Comparison of ENCODE assay signal across 1 cellular context in the genomic region with DNA sequence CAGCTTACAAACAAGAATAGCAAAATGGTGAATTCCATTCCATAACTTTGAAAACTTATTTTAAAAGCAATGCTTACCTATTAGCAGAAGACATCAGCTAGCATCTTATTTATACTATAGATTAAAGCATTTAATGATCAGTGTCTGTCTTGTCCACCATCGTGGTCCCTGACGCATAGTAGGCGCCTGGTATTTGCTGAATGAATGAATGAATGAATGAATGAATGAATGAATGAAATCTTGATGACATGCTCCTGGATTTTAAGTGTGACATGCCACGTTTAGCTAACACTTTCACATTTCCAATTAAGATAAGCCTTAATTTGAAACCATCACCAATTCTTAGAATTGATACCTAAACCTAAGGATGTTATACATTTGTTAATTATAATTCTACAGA.
TF ChIP-seq lines count a peak whose summit lies in the region.

No MANE protein-coding gene starts in this region.

TF ChIP-seq in K562, 482 proteins besides CTCF, POLR2A, EP300 and RAD21 (continued from another document):
- TF ChIP-seq, protein P1, sequence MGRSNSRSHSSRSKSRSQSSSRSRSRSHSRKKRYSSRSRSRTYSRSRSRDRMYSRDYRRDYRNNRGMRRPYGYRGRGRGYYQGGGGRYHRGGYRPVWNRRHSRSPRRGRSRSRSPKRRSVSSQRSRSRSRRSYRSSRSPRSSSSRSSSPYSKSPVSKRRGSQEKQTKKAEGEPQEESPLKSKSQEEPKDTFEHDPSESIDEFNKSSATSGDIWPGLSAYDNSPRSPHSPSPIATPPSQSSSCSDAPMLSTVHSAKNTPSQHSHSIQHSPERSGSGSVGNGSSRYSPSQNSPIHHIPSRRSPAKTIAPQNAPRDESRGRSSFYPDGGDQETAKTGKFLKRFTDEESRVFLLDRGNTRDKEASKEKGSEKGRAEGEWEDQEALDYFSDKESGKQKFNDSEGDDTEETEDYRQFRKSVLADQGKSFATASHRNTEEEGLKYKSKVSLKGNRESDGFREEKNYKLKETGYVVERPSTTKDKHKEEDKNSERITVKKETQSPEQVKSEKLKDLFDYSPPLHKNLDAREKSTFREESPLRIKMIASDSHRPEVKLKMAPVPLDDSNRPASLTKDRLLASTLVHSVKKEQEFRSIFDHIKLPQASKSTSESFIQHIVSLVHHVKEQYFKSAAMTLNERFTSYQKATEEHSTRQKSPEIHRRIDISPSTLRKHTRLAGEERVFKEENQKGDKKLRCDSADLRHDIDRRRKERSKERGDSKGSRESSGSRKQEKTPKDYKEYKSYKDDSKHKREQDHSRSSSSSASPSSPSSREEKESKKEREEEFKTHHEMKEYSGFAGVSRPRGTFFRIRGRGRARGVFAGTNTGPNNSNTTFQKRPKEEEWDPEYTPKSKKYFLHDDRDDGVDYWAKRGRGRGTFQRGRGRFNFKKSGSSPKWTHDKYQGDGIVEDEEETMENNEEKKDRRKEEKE (IDR thresholded peaks at IDR 0.05; ENCODE audit: borderline replicate concordance in 1 of 2, control insufficient read depth in 1 of 2, low read depth in 2 of 2, low read length in 1 of 2) = no peak
- no peak for TF ChIP-seq TFAM (CRISPR knock-in tag; conservative IDR thresholded peaks at IDR 0.05)
